18 cellular contexts compared by ENCODE assay signal in the genomic region with DNA sequence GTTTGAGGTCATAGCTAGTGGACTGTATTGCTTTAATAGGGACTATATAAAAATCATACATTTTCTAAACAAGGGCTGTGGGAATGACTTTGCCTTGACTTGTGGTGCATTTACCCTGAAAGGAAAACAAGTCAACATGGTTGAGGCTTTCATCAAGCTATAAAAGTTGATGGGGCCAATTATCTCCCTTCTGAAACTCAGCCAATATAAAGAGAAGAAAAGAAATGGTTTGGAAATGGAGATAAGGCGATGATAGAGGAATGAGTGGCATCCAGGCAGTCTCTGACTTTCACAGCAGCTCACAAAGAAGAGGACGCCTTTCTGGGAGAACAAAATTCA.
DNase-seq lines count a peak whose midpoint lies in the region; ATAC-seq, FAIRE-seq and TF ChIP-seq lines count a peak whose summit lies in the region.
"Had no signal": no experiment of that assay in that cellular context is flagged by ENCODE, and none has a peak within 500 bp of the region (broad histone marks: within the 10 kb centered on the region; RNA-seq: fewer than 3 reads in every experiment).

No MANE protein-coding gene starts in this region.

- no peaks in the 10 kb centered on the region for H3K79me2 ChIP-seq in mesendoderm (ENCODE audit: control insufficient read depth, insufficient read depth, low read length)
- no peaks in the 10 kb centered on the region for H3K79me2 ChIP-seq in HepG2 (ENCODE audit: insufficient read depth, low read length)

- no peak overlapping the region for H2BK120ac ChIP-seq in mesendoderm (ENCODE audit: low read depth, low read length)

- no peak overlapping the region for H3K56ac ChIP-seq in mesendoderm (ENCODE audit: low read length)

- H3K9me3 ChIP-seq in HEK293 (ENCODE audit: control insufficient read depth, insufficient read depth, low read depth, low read length) (no peaks in the 10 kb centered on the region), HepG2 (ENCODE audit: low read length) (no peaks in the 10 kb centered on the region)
- H3K9me3 ChIP-seq: BLaER1 had no signal

- H4K8ac ChIP-seq in mesendoderm (ENCODE audit: low read depth, low read length): no peak overlapping the region

- H3K27me3 Mint-ChIP-seq in activated T-helper 1 cell treated with anti-CD3 and anti-CD28 coated beads, Interleukin-12 subunit alpha, Interleukin-12 subunit beta, Interleukin-2, Interleukin-4 antibody, amounts not matched to agents 30 ng/mL and 10 ng/mL and 1 ng/mL, durations not matched to agents 14 hours and 24 hours and 36 hours (ENCODE audit: insufficient read depth): no peaks in the 10 kb centered on the region
- H3K27me3 Mint-ChIP-seq: CD4-positive, CD25-positive, alpha-beta regulatory T cell had no signal

- no peaks in the 10 kb centered on the region for H4K20me1 ChIP-seq in HepG2 (ENCODE audit: insufficient read depth, low read length)
- H4K20me1 ChIP-seq: BLaER1 had no signal

- no peak overlapping the region for H3K4me3 Mint-ChIP-seq in activated T-helper 1 cell treated with anti-CD3 and anti-CD28 coated beads, Interleukin-12 subunit alpha, Interleukin-12 subunit beta, Interleukin-2, Interleukin-4 antibody, amounts not matched to agents 30 ng/mL and 10 ng/mL and 1 ng/mL, durations not matched to agents 14 hours and 24 hours and 36 hours
- H3K4me3 Mint-ChIP-seq: CD4-positive, CD25-positive, alpha-beta regulatory T cell had no signal

- H3K4me2 ChIP-seq in mesendoderm (ENCODE audit: low read length) (no peak overlapping the region), HepG2 (ENCODE audit: low read depth, low read length) (no peak overlapping the region)
- H3K4me2 ChIP-seq: BLaER1, KMS-11 had no signal

- H3K23ac ChIP-seq in mesendoderm (ENCODE audit: low read length): no peak overlapping the region

- H3K4me1 ChIP-seq in HEK293 (ENCODE audit: control insufficient read depth, insufficient read depth, low read length) (peaks cover 4% of the 10 kb centered on the region; the same call in 1 of the 2 replicates), mesendoderm (ENCODE audit: control insufficient read depth, low read depth, low read length) (no peaks in the 10 kb centered on the region), HepG2 (ENCODE audit: insufficient read depth, low read length) (no peaks in the 10 kb centered on the region)
- H3K4me1 ChIP-seq: BLaER1 had no signal

- WGBS in mesendoderm (ENCODE audit: extremely low coverage, insufficient coverage, low lambda C conversion rate): no CpG with 5 or more reads among the region's 2 CpGs
- WGBS in HepG2 (ENCODE audit: low lambda C conversion rate): 89% methylated on average over 2 of the region's 2 CpGs

- H4K5ac ChIP-seq in mesendoderm (ENCODE audit: low read length): no peak overlapping the region

- no peaks in the 10 kb centered on the region for H3K27me3 ChIP-seq in mesendoderm (ENCODE audit: insufficient read depth, low read length, poor library complexity)
- no peaks in the 10 kb centered on the region for H3K27me3 ChIP-seq in HepG2 (ENCODE audit: control insufficient read depth in 1 of 2, insufficient read depth in 2 of 2, low read length in 2 of 2)

- no peak overlapping the region for H2BK5ac ChIP-seq in mesendoderm (ENCODE audit: low read length)

- ATAC-seq in HepG2: no peak
- no peak for ATAC-seq in GM21717 (IDR thresholded peaks at IDR 0.05; ENCODE audit: unreplicated experiment)

- no peak overlapping the region for H3K18ac ChIP-seq in mesendoderm (ENCODE audit: low read length)

- intact Hi-C loops in HepG2 (cut with micrococcal nuclease; ENCODE audit: unreplicated experiment): no loop called here
- intact Hi-C loops in activated T-helper 1 cell treated with anti-CD3 and anti-CD28 coated beads, Interleukin-12 subunit alpha, Interleukin-12 subunit beta, Interleukin-2, Interleukin-4 antibody, amounts not matched to agents 30 ng/mL and 10 ng/mL and 1 ng/mL, durations not matched to agents 14 hours and 24 hours and 36 hours (cut with micrococcal nuclease): no loop called here

- H3K27ac Mint-ChIP-seq in activated T-helper 1 cell treated with anti-CD3 and anti-CD28 coated beads, Interleukin-12 subunit alpha, Interleukin-12 subunit beta, Interleukin-2, Interleukin-4 antibody, amounts not matched to agents 30 ng/mL and 10 ng/mL and 1 ng/mL, durations not matched to agents 14 hours and 24 hours and 36 hours: no peak overlapping the region
- H3K27ac Mint-ChIP-seq: CD4-positive, CD25-positive, alpha-beta regulatory T cell had no signal

- BruUV-seq in HepG2 (replicated peaks; lab: Mats Ljungman, UMichigan): no TSS peak

- H3K9ac ChIP-seq in mesendoderm (ENCODE audit: low read length): no peak overlapping the region
- no peak overlapping the region for H3K9ac ChIP-seq in HepG2 (ENCODE audit: insufficient read depth, low read depth, low read length)
- H3K9ac ChIP-seq: BLaER1, GM23248, KMS-11 had no signal

- DNase-seq in mesendoderm (peak; percentile 8), HepG2 (ENCODE audit: low spot score) (no peak)
- DNase-seq in activated T-helper 1 cell treated with anti-CD3 and anti-CD28 coated beads, Interleukin-12 subunit alpha, Interleukin-12 subunit beta, Interleukin-2, Interleukin-4 antibody, amounts not matched to agents 30 ng/mL and 10 ng/mL and 1 ng/mL, durations not matched to agents 14 hours and 24 hours and 36 hours (ENCODE audit: low spot score): no peak
- DNase-seq: AML-193; CD4-positive, CD25-positive, alpha-beta regulatory T cell; DMS79; EL; GM23248; H7 had no signal

- CTCF ChIA-PET in HEK293 (lab: Yijun Ruan, JAX): no interaction called here
- CTCF ChIA-PET in HepG2 (lab: Yijun Ruan, JAX; ENCODE audit: low intra/inter-chr PET ratio, low total read pairs): no interaction called here

- H2AFZ ChIP-seq in HepG2 (ENCODE audit: low read length): no peak overlapping the region
- H2AFZ ChIP-seq: GM23248 had no signal

- no peak for TF ChIP-seq RAD21 in HepG2 (CRISPR knock-in tag; IDR thresholded peaks at IDR 0.05)

- H2BK15ac ChIP-seq in mesendoderm (replicated peaks; ENCODE audit: low read depth): no peak overlapping the region

- H3K4me3 ChIP-seq in HEK293 (ENCODE audit: low read depth, low read length) (no peak overlapping the region), mesendoderm (ENCODE audit: low read length) (no peak overlapping the region), HepG2 (replicated peaks in 1 of 3; ENCODE audit: insufficient read depth in 1 of 3, low read depth in 2 of 3, low read length in 3 of 3) (no peak overlapping the region)
- H3K4me3 ChIP-seq: BLaER1, GM23248 had no signal

- no peak for TF ChIP-seq CTCF in C4-2B (conservative IDR thresholded peaks at IDR 0.05)
- TF ChIP-seq CTCF in HEK293 (tag by site-specific recombination; IDR thresholded peaks at IDR 0.05): no peak
- TF ChIP-seq CTCF in VCaP (conservative IDR thresholded peaks at IDR 0.05): no peak
- TF ChIP-seq CTCF in HepG2 (CRISPR knock-in tag; IDR thresholded peaks at IDR 0.05): no peak

- POLR2A ChIA-PET in HEK293 (lab: Yijun Ruan, JAX) (no interaction called here), HepG2 (lab: Yijun Ruan, JAX) (no interaction called here)

- H3K79me1 ChIP-seq in mesendoderm (ENCODE audit: low read length): no peaks in the 10 kb centered on the region

- H3K36me3 ChIP-seq in HEK293 (ENCODE audit: control insufficient read depth in 2 of 2, insufficient read depth in 1 of 2, low read length in 2 of 2): no peaks in the 10 kb centered on the region
- no peaks in the 10 kb centered on the region for H3K36me3 ChIP-seq in mesendoderm (ENCODE audit: control insufficient read depth, insufficient read depth, low read length)
- H3K36me3 ChIP-seq in HepG2 (replicated peaks in 1 of 2; ENCODE audit: control insufficient read depth in 1 of 2, insufficient read depth in 2 of 2, low read length in 2 of 2): no peaks in the 10 kb centered on the region
- H3K36me3 ChIP-seq: BLaER1 had no signal

- H3K4ac ChIP-seq in mesendoderm (ENCODE audit: low read depth, low read length): no peak overlapping the region

- no peak for TF ChIP-seq EP300 in HepG2 (IDR thresholded peaks at IDR 0.05; ENCODE audit: low read depth in 2 of 2, low read length in 2 of 2)
- TF ChIP-seq EP300 in HepG2 (CRISPR knock-in tag; IDR thresholded peaks at IDR 0.05; ENCODE audit: borderline replicate concordance): no peak

- FAIRE-seq in HepG2 (lab: Jason Lieb, UNC): no peak
- FAIRE-seq: G401.6, GM12891 had no signal

- H3K27ac ChIP-seq in C4-2B (peak overlapping the region; percentile 33; the same call in 1 of the 2 replicates), HEK293 (ENCODE audit: extremely low read depth, low read depth, low read length) (peak overlapping the region; percentile 55), VCaP (peak overlapping the region; percentile 72), mesendoderm (ENCODE audit: low read depth, low read length) (no peak overlapping the region), HepG2 (ENCODE audit: extremely low read length, insufficient read depth, low read length) (no peak overlapping the region)
- H3K27ac ChIP-seq: 22Rv1, BLaER1, GM23248, KMS-11 had no signal

- TF ChIP-seq POLR2A in HepG2 (IDR thresholded peaks at IDR 0.05; ENCODE audit: insufficient read depth in 1 of 2, low read depth in 2 of 2, low read length in 2 of 2): no peak

- H2AK5ac ChIP-seq in mesendoderm (ENCODE audit: low read length): no peak overlapping the region

- H3K4me1 Mint-ChIP-seq in activated T-helper 1 cell treated with anti-CD3 and anti-CD28 coated beads, Interleukin-12 subunit alpha, Interleukin-12 subunit beta, Interleukin-2, Interleukin-4 antibody, amounts not matched to agents 30 ng/mL and 10 ng/mL and 1 ng/mL, durations not matched to agents 14 hours and 24 hours and 36 hours (ENCODE audit: low read depth): no peaks in the 10 kb centered on the region
- H3K4me1 Mint-ChIP-seq: CD4-positive, CD25-positive, alpha-beta regulatory T cell had no signal

- in situ Hi-C loops in HepG2 (cut with HindIII; ENCODE audit: extremely low pct_ligation_motif_present, low pct_unique_long_range_greater_than_20kb): no loop called here

- no peaks in the 10 kb centered on the region for H3K9me3 Mint-ChIP-seq in activated T-helper 1 cell treated with anti-CD3 and anti-CD28 coated beads, Interleukin-12 subunit alpha, Interleukin-12 subunit beta, Interleukin-2, Interleukin-4 antibody, amounts not matched to agents 30 ng/mL and 10 ng/mL and 1 ng/mL, durations not matched to agents 14 hours and 24 hours and 36 hours

- no peaks in the 10 kb centered on the region for H3K36me3 Mint-ChIP-seq in activated T-helper 1 cell treated with anti-CD3 and anti-CD28 coated beads, Interleukin-12 subunit alpha, Interleukin-12 subunit beta, Interleukin-2, Interleukin-4 antibody, amounts not matched to agents 30 ng/mL and 10 ng/mL and 1 ng/mL, durations not matched to agents 14 hours and 24 hours and 36 hours (ENCODE audit: low read depth)
- H3K36me3 Mint-ChIP-seq: CD4-positive, CD25-positive, alpha-beta regulatory T cell had no signal

TF ChIP-seq in HEK293, 187 proteins besides CTCF, POLR2A, EP300 and RAD21 (continues in another document):
- peak; percentile 90; the same call in 1 of the 2 replicates for TF ChIP-seq ZNF561 (tag by site-specific recombination; IDR thresholded peaks at IDR 0.05; ENCODE audit: borderline replicate concordance)
- peak; percentile 91 for TF ChIP-seq OSR2 (tag by site-specific recombination; IDR thresholded peaks at IDR 0.05)

Comparison
In these comparisons a context has a peak if more than half of its experiments do, and no peak if none do; other contexts are left out.
1. H3K27ac ChIP-seq: peak in C4-2B (single experiment), HEK293 (single experiment) and VCaP (single experiment); none in mesendoderm (single experiment) and HepG2 (single experiment).